ENCODE assay signal across 15 cellular contexts in genomic region chr2:106195456-106195855, GRCh38. TPM values are rescaled to one million over a fixed set of nuclear protein-coding genes. Genes with fewer than 3 reads are reported as not detected.
DNase-seq lines count a peak whose midpoint lies in the region; ATAC-seq and TF ChIP-seq lines count a peak whose summit lies in the region.
"Had no signal": no experiment of that assay in that cellular context is flagged by ENCODE, and none has a peak within 500 bp of the region (broad histone marks: within the 10 kb centered on the region; RNA-seq: fewer than 3 reads in every experiment).

No MANE protein-coding gene starts in this region.

- no peaks in the 10 kb centered on the region for H3K36me3 ChIP-seq in ascending aorta
- H3K36me3 ChIP-seq: upper lobe of left lung had no signal

- DNase-seq in NCI-H2227 treated with DMSO at 0.1 percent for 48 hours (lab: John Stamatoyannopoulos, UW) (peak; percentile 1), NCI-H2227 (lab: John Stamatoyannopoulos, UW; ENCODE audit: unreplicated experiment) (no peak), H9 (no peak), natural killer cell (no peak), glomerular visceral epithelial cell (ENCODE audit: extremely low spot score) (no peak), ascending aorta (ENCODE audit: low spot score in 2 of 2) (no peak)
- DNase-seq: activated gamma-delta T cell treated with Interleukin-2 at 50 U/mL for 16 hours, HCEC 1CT, NCI-H1417 treated with DMSO at 0.1 percent for 48 hours, NCI-H526 treated with DMSO at 0.1 percent for 48 hours, SHP77, upper lobe of left lung had no signal

- H3K9me3 ChIP-seq in H9 (ENCODE audit: control insufficient read depth, low read depth, low read length): no peaks in the 10 kb centered on the region
- no peaks in the 10 kb centered on the region for H3K9me3 ChIP-seq in ascending aorta
- H3K9me3 ChIP-seq: upper lobe of left lung had no signal

- WGBS in H9 (ENCODE audit: extremely low coverage, insufficient read length, low lambda C conversion rate): no CpG with 5 or more reads among the region's 6 CpGs

- H3K4me3 Mint-ChIP-seq in H9: peak overlapping the region; percentile 79 to 80; a peak in 4 of 5 replicates
- H3K4me3 Mint-ChIP-seq in activated T-helper 17 cell treated with anti-CD3 and anti-CD28 coated beads, Interleukin-2, amount 50 U/mL, for 72 hours: peak overlapping the region; percentile 82
- peak overlapping the region; percentile 98 for H3K4me3 Mint-ChIP-seq in natural killer cell

- H3K27ac Mint-ChIP-seq in H9: no peak overlapping the region
- no peak overlapping the region for H3K27ac Mint-ChIP-seq in activated T-helper 17 cell treated with anti-CD3 and anti-CD28 coated beads, Interleukin-2, amount 50 U/mL, for 72 hours
- H3K27ac Mint-ChIP-seq in natural killer cell: peak overlapping the region; percentile 90 to 94

- no peak overlapping the region for H3K18ac ChIP-seq in H9 (ENCODE audit: insufficient read length, low read depth, low read length)

- peaks cover 20% of the 10 kb centered on the region; the same call in 1 of the 2 replicates for H3K79me2 ChIP-seq in H9 (ENCODE audit: insufficient read depth, low read length)

- H3K4ac ChIP-seq in H9 (ENCODE audit: low read depth, low read length): no peak overlapping the region

- intact Hi-C loops in natural killer cell (cut with micrococcal nuclease) (no loop called here), ascending aorta (cut with DNase I) (loop anchor here (10.0 kb wide), 5 partner anchors 311 to 791 kb away; no protein-coding TSS in a partner anchor)

- no peaks in the 10 kb centered on the region for H3K27me3 ChIP-seq in H9 (ENCODE audit: insufficient read depth, low read length)
- H3K27me3 ChIP-seq in ascending aorta: no peaks in the 10 kb centered on the region
- H3K27me3 ChIP-seq: upper lobe of left lung had no signal

- no peak overlapping the region for H4K8ac ChIP-seq in H9 (replicated peaks; ENCODE audit: insufficient read length, low read depth, low read length)

- H3K4me1 ChIP-seq in H9 (ENCODE audit: insufficient read depth, low read length): peaks cover 7% of the 10 kb centered on the region; the same call in 1 of the 2 replicates
- H3K4me1 ChIP-seq in ascending aorta: peaks cover 0 to 8% of the 10 kb centered on the region in 2 donors

- no peak overlapping the region for H3T11ph ChIP-seq in H9 (ENCODE audit: low read length)

- H3K9me3 Mint-ChIP-seq in H9 (no peaks in the 10 kb centered on the region; a peak in 1 of 5 replicates), natural killer cell (no peaks in the 10 kb centered on the region)
- no peaks in the 10 kb centered on the region for H3K9me3 Mint-ChIP-seq in activated T-helper 17 cell treated with anti-CD3 and anti-CD28 coated beads, Interleukin-2, amount 50 U/mL, for 72 hours

- H3K23me2 ChIP-seq in H9 (ENCODE audit: insufficient read length, low read depth, low read length, poor library complexity, severe bottlenecking): peaks cover 9% of the 10 kb centered on the region

- no peak overlapping the region for H3K56ac ChIP-seq in H9 (ENCODE audit: insufficient read length, low read depth, low read length)

- peaks cover 3% of the 10 kb centered on the region for H3K79me1 ChIP-seq in H9 (ENCODE audit: insufficient read depth, low read depth, low read length, poor library complexity, severe bottlenecking)

- no peak overlapping the region for H2BK15ac ChIP-seq in H9 (ENCODE audit: low read depth, low read length)

- ATAC-seq in activated T-helper 17 cell treated with anti-CD3 and anti-CD28 coated beads, Interleukin-2, amount 50 U/mL, for 72 hours (replicated peaks): no peak
- no peak for ATAC-seq in natural killer cell
- no peak for ATAC-seq in GM19328 (IDR thresholded peaks at IDR 0.05; ENCODE audit: unreplicated experiment)

- no peak overlapping the region for H3K4me2 ChIP-seq in H9 (ENCODE audit: insufficient read depth, insufficient read length, low read length)

- H3K27ac ChIP-seq in H9 (ENCODE audit: insufficient read length, low read depth, low read length) (no peak overlapping the region), ascending aorta (no peak overlapping the region)
- H3K27ac ChIP-seq: 22Rv1 had no signal

- no peak overlapping the region for H2BK20ac ChIP-seq in H9 (ENCODE audit: low read depth, low read length, poor library complexity, severe bottlenecking)

- no peak overlapping the region for H2BK12ac ChIP-seq in H9 (ENCODE audit: insufficient read length, low read depth, low read length)

- no peak overlapping the region for H2BK5ac ChIP-seq in H9 (ENCODE audit: insufficient read length, low read length)

- no peaks in the 10 kb centered on the region; the same call in none of the 2 replicates for H3K27me3 Mint-ChIP-seq in H9 (ENCODE audit: low read depth)
- H3K27me3 Mint-ChIP-seq in activated T-helper 17 cell treated with anti-CD3 and anti-CD28 coated beads, Interleukin-2, amount 50 U/mL, for 72 hours: no peaks in the 10 kb centered on the region
- peaks cover 0 to 2% of the 10 kb centered on the region in 2 donors for H3K27me3 Mint-ChIP-seq in natural killer cell (ENCODE audit: low read depth in 2 of 2)

- peaks cover 26 to 28% of the 10 kb centered on the region in 2 experiments for H3K4me1 Mint-ChIP-seq in H9
- H3K4me1 Mint-ChIP-seq in activated T-helper 17 cell treated with anti-CD3 and anti-CD28 coated beads, Interleukin-2, amount 50 U/mL, for 72 hours: peaks cover 19% of the 10 kb centered on the region
- H3K4me1 Mint-ChIP-seq in natural killer cell: peaks cover 31 to 34% of the 10 kb centered on the region in 2 donors

- H3K4me3 ChIP-seq in ascending aorta: peak overlapping the region in 1 of 2 donors; percentile 93

- H2AK5ac ChIP-seq in H9 (ENCODE audit: insufficient read length, low read length): no peak overlapping the region

- H3K14ac ChIP-seq in H9 (ENCODE audit: insufficient read depth, low read length): no peak overlapping the region

- no peak overlapping the region for H4K5ac ChIP-seq in H9 (ENCODE audit: insufficient read length, low read depth, low read length)

- no peak overlapping the region for H4K91ac ChIP-seq in H9 (ENCODE audit: insufficient read length, low read depth, low read length)

- H3K23ac ChIP-seq in H9 (ENCODE audit: insufficient read length, low read depth, low read length): no peak overlapping the region

- H3K36me3 Mint-ChIP-seq in H9 (ENCODE audit: insufficient read depth in 1 of 3, low read depth in 3 of 3) (peaks cover 0 to 5% (median 0%) of the 10 kb centered on the region in 3 experiments; a peak in 4 of 7 replicates), natural killer cell (no peaks in the 10 kb centered on the region)
- H3K36me3 Mint-ChIP-seq in activated T-helper 17 cell treated with anti-CD3 and anti-CD28 coated beads, Interleukin-2, amount 50 U/mL, for 72 hours (ENCODE audit: low read depth): peaks cover 16% of the 10 kb centered on the region

- H3K9ac ChIP-seq in H9 (ENCODE audit: extremely low read depth, insufficient read length, low read length): no peak overlapping the region

- TF ChIP-seq CTCF in H9 (conservative IDR thresholded peaks at IDR 0.05) (no peak), natural killer cell (IDR thresholded peaks at IDR 0.05) (no peak), ascending aorta (IDR thresholded peaks at IDR 0.05) (no peak)

- peaks cover 4% of the 10 kb centered on the region for H4K20me1 ChIP-seq in H9 (ENCODE audit: control insufficient read depth, insufficient read depth, insufficient read length)

- no peak overlapping the region for H2BK120ac ChIP-seq in H9 (ENCODE audit: low read depth, low read length, poor library complexity, severe bottlenecking)

- H2AFZ ChIP-seq in H9 (ENCODE audit: low read length): no peak overlapping the region

RNA-seq across cellular contexts. Expression of gene UXS1, which starts 1.4 kb away (rescaled TPM):
- 46.3 and 48.4 TPM in 2 replicates for total RNA-seq in H9 (2021)
- 100 to 1,000 TPM in 1 of 2 donors, 10 to 100 TPM in 1; 62.0 to 105 TPM for total RNA-seq in activated T-helper 17 cell treated with anti-CD3 and anti-CD28 coated beads, Interleukin-2, amount 50 U/mL, for 72 hours
- total RNA-seq in natural killer cell: 10 to 100 TPM; 36.3 to 60.4 (median 37.5) TPM
- total RNA-seq in ascending aorta: 146 TPM

Comparison
In these comparisons a context has a peak if more than half of its experiments do, and no peak if none do; other contexts are left out.
1. H3K27ac Mint-ChIP-seq: peak in natural killer cell (2 of 2); none in H9 (0 of 3) and activated T-helper 17 cell treated with anti-CD3 and anti-CD28 coated beads, Interleukin-2, amount 50 U/mL, for 72 hours (single experiment).
2. Peak in every context shown above with its lines, with median percentiles within 50 percentile points of each other: H3K4me3 Mint-ChIP-seq.